ENCODE assay signal across 8 cellular contexts in the genomic region with DNA sequence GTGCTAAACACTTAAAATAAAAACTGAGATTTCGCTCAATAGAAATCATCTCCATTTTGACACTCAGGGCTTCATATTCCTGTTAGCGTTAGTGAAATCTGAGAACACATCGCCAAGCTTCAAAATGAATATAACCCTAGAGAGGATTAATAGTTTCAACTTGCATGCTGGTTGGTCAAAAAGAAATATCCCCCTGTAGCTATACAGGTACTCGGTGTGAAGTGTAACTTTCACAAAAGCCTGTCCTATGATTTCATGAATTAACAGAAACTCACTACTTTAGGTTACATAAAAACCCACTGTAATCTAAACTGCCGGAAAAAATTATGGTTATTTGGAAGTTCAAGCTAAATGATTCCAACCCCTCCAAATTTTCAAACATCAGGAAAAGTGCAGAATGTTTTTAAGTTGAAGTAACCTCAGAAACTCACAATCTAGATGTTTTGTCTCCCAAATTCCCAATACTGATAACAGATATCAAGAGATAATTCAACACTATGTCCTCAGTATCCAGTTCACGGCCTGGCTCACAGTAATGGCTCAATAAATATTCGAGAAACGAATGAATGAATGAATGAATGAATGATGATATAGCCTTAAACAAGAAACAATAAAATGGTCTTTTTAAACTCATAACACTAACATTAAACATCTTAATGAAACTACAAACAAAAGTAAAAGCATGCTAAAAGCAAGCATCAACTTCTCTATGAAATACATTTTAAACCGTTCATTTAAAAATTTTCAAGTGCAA. TPM values are rescaled to one million over a fixed set of nuclear protein-coding genes. Genes with fewer than 3 reads are reported as not detected.
DNase-seq lines count a peak whose midpoint lies in the region; ATAC-seq and TF ChIP-seq lines count a peak whose summit lies in the region.

No MANE protein-coding gene starts in this region.

- H3K9me2 ChIP-seq in GM23338 (ENCODE audit: insufficient read depth): no peaks in the 10 kb centered on the region

- TF ChIP-seq CTCF in BE2C (IDR thresholded peaks at IDR 0.05; ENCODE audit: low read depth, low read length): no peak
- no peak for TF ChIP-seq CTCF in GM23338 (conservative IDR thresholded peaks at IDR 0.05; ENCODE audit: low read depth in 2 of 2)
- no peak for TF ChIP-seq CTCF in lower lobe of right lung (IDR thresholded peaks at IDR 0.05)

- H3K9me3 Mint-ChIP-seq in GM23338: peaks cover 3% of the 10 kb centered on the region; the same call in 2 of the 3 replicates
- no peaks in the 10 kb centered on the region for H3K9me3 Mint-ChIP-seq in activated T-helper 1 cell treated with anti-CD3 and anti-CD28 coated beads, Interleukin-12 subunit alpha, Interleukin-12 subunit beta, Interleukin-2, Interleukin-4 antibody, amounts not matched to agents 30 ng/mL and 10 ng/mL and 1 ng/mL, durations not matched to agents 14 hours and 24 hours and 36 hours

- peaks cover 51% of the 10 kb centered on the region for H3K4me1 Mint-ChIP-seq in GM23338
- H3K4me1 Mint-ChIP-seq in activated T-helper 1 cell treated with anti-CD3 and anti-CD28 coated beads, Interleukin-12 subunit alpha, Interleukin-12 subunit beta, Interleukin-2, Interleukin-4 antibody, amounts not matched to agents 30 ng/mL and 10 ng/mL and 1 ng/mL, durations not matched to agents 14 hours and 24 hours and 36 hours (ENCODE audit: low read depth): peaks cover 78% of the 10 kb centered on the region

- no peaks in the 10 kb centered on the region for H3K27me3 ChIP-seq in BE2C
- H3K27me3 ChIP-seq in GM23338 (ENCODE audit: insufficient read depth): no peaks in the 10 kb centered on the region
- H3K27me3 ChIP-seq in lower lobe of right lung (ENCODE audit: low read depth): no peaks in the 10 kb centered on the region

- peaks cover 9% of the 10 kb centered on the region for H3K27me3 Mint-ChIP-seq in GM23338 (ENCODE audit: insufficient read depth, low read depth, poor library complexity)
- H3K27me3 Mint-ChIP-seq in activated T-helper 1 cell treated with anti-CD3 and anti-CD28 coated beads, Interleukin-12 subunit alpha, Interleukin-12 subunit beta, Interleukin-2, Interleukin-4 antibody, amounts not matched to agents 30 ng/mL and 10 ng/mL and 1 ng/mL, durations not matched to agents 14 hours and 24 hours and 36 hours (ENCODE audit: insufficient read depth): peaks cover 2% of the 10 kb centered on the region

- H3K9me3 ChIP-seq in BE2C (no peaks in the 10 kb centered on the region), lower lobe of right lung (no peaks in the 10 kb centered on the region)

- H2AFZ ChIP-seq in GM23338: no peak overlapping the region

- no peaks in the 10 kb centered on the region; the same call in 1 of the 2 replicates for H3F3A ChIP-seq in GM23338 (replicated peaks; ENCODE audit: low read depth)

- peak overlapping the region; percentile 86 for H3K4me2 ChIP-seq in GM23338

- H3K36me3 ChIP-seq in BE2C (no peaks in the 10 kb centered on the region), GM23338 (ENCODE audit: insufficient read depth) (no peaks in the 10 kb centered on the region), lower lobe of right lung (no peaks in the 10 kb centered on the region)

- H4K20me1 ChIP-seq in GM23338 (replicated peaks; ENCODE audit: insufficient read depth): peaks cover 25% of the 10 kb centered on the region; the same call in 1 of the 2 replicates

- no peak overlapping the region for H3K27ac Mint-ChIP-seq in GM23338
- no peak overlapping the region for H3K27ac Mint-ChIP-seq in activated T-helper 1 cell treated with anti-CD3 and anti-CD28 coated beads, Interleukin-12 subunit alpha, Interleukin-12 subunit beta, Interleukin-2, Interleukin-4 antibody, amounts not matched to agents 30 ng/mL and 10 ng/mL and 1 ng/mL, durations not matched to agents 14 hours and 24 hours and 36 hours

- H3K36me3 Mint-ChIP-seq in GM23338 (ENCODE audit: low read depth): peaks cover 7% of the 10 kb centered on the region; the same call in 1 of the 3 replicates
- peaks cover 2% of the 10 kb centered on the region for H3K36me3 Mint-ChIP-seq in activated T-helper 1 cell treated with anti-CD3 and anti-CD28 coated beads, Interleukin-12 subunit alpha, Interleukin-12 subunit beta, Interleukin-2, Interleukin-4 antibody, amounts not matched to agents 30 ng/mL and 10 ng/mL and 1 ng/mL, durations not matched to agents 14 hours and 24 hours and 36 hours (ENCODE audit: low read depth)

- ATAC-seq in GM23338 (no peak), lower lobe of right lung (no peak), HG03108 (IDR thresholded peaks at IDR 0.05; ENCODE audit: unreplicated experiment) (no peak)

- DNase-seq in BE2C: no peak
- no peak for DNase-seq in GM23338 (ENCODE audit: low spot score)
- DNase-seq in activated T-helper 1 cell treated with anti-CD3 and anti-CD28 coated beads, Interleukin-12 subunit alpha, Interleukin-12 subunit beta, Interleukin-2, Interleukin-4 antibody, amounts not matched to agents 30 ng/mL and 10 ng/mL and 1 ng/mL, durations not matched to agents 14 hours and 24 hours and 36 hours (ENCODE audit: low spot score): no peak
- DNase-seq in lower lobe of right lung: no peak
- no peak for DNase-seq in activated CD8-positive, alpha-beta memory T cell treated with anti-CD3 and anti-CD28 coated beads, Interleukin-2, amount 50 U/mL, for 48 hours
- DNase-seq in T-helper 9 cell: no peak
- no peak for DNase-seq in NCI-H1092 treated with DMSO at 0.1 percent for 48 hours (lab: John Stamatoyannopoulos, UW)

- intact Hi-C loops in activated T-helper 1 cell treated with anti-CD3 and anti-CD28 coated beads, Interleukin-12 subunit alpha, Interleukin-12 subunit beta, Interleukin-2, Interleukin-4 antibody, amounts not matched to agents 30 ng/mL and 10 ng/mL and 1 ng/mL, durations not matched to agents 14 hours and 24 hours and 36 hours (cut with micrococcal nuclease): loop anchor here (2.0 kb wide), 1 partner anchor 139 kb away; no protein-coding TSS in a partner anchor
- intact Hi-C loops in lower lobe of right lung (cut with DNase I): no loop called here

- H3K79me2 ChIP-seq in GM23338 (replicated peaks; ENCODE audit: insufficient read depth): peaks cover 77% of the 10 kb centered on the region

- H3K4me3 ChIP-seq in BE2C (ENCODE audit: low read depth, low read length) (peak overlapping the region; percentile 85), GM23338 (peak overlapping the region; percentile 92), lower lobe of right lung (peak overlapping the region; percentile 78)

- H3K27ac ChIP-seq in GM23338 (ENCODE audit: low read depth) (no peak overlapping the region), lower lobe of right lung (no peak overlapping the region)

- H3K4me3 Mint-ChIP-seq in GM23338: peak overlapping the region; percentile 89
- H3K4me3 Mint-ChIP-seq in activated T-helper 1 cell treated with anti-CD3 and anti-CD28 coated beads, Interleukin-12 subunit alpha, Interleukin-12 subunit beta, Interleukin-2, Interleukin-4 antibody, amounts not matched to agents 30 ng/mL and 10 ng/mL and 1 ng/mL, durations not matched to agents 14 hours and 24 hours and 36 hours: peak overlapping the region; percentile 96

- H3K4me1 ChIP-seq in BE2C (no peaks in the 10 kb centered on the region), GM23338 (ENCODE audit: insufficient read depth) (peaks cover 55% of the 10 kb centered on the region), lower lobe of right lung (peaks cover 35% of the 10 kb centered on the region)

TF ChIP-seq in GM23338, 12 proteins besides CTCF, POLR2A, EP300 and RAD21 (continues in another document):
- TF ChIP-seq POLR2AphosphoS5 (IDR thresholded peaks at IDR 0.05; ENCODE audit: low read depth) (no peak), JUNB (IDR thresholded peaks at IDR 0.05; ENCODE audit: unreplicated experiment) (no peak), EZH2 (IDR thresholded peaks at IDR 0.05; ENCODE audit: low read depth, unreplicated experiment) (no peak), ZNF331 (CRISPR knock-in tag; IDR thresholded peaks at IDR 0.05; ENCODE audit: low read depth) (no peak)
- TF ChIP-seq, protein P1, sequence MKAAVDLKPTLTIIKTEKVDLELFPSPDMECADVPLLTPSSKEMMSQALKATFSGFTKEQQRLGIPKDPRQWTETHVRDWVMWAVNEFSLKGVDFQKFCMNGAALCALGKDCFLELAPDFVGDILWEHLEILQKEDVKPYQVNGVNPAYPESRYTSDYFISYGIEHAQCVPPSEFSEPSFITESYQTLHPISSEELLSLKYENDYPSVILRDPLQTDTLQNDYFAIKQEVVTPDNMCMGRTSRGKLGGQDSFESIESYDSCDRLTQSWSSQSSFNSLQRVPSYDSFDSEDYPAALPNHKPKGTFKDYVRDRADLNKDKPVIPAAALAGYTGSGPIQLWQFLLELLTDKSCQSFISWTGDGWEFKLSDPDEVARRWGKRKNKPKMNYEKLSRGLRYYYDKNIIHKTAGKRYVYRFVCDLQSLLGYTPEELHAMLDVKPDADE (IDR thresholded peaks at IDR 0.05): no peak

RNA-seq across cellular contexts. Expression of a gene that starts 2.5 kb away (rescaled TPM):
- 12.4 TPM for polyA plus RNA-seq in BE2C (2012; ENCODE audit: insufficient read depth, insufficient read length, low read depth)
- 39.7 and 41.2 TPM in 2 replicates for total RNA-seq in GM23338 (2014; rRNA removed; shearing (Covaris generic))
- polyA plus RNA-seq in GM23338 (2016; fragmentation: Nextera tagmentation; extraction: Ambion mirVana): 37.0 and 45.0 TPM in 2 replicates
- total RNA-seq in activated T-helper 1 cell treated with anti-CD3 and anti-CD28 coated beads, Interleukin-12 subunit alpha, Interleukin-12 subunit beta, Interleukin-2, Interleukin-4 antibody, amounts not matched to agents 30 ng/mL and 10 ng/mL and 1 ng/mL, durations not matched to agents 14 hours and 24 hours and 36 hours: 106 and 112 TPM in 2 replicates
- total RNA-seq in lower lobe of right lung: 58.2 TPM
